Comparison of ENCODE assay signal across 8 cellular contexts in genomic region chr10:32332299-32332750, GRCh38. TPM values are rescaled to one million over a fixed set of nuclear protein-coding genes. Genes with fewer than 3 reads are reported as not detected.
DNase-seq lines count a peak whose midpoint lies in the region; ATAC-seq, FAIRE-seq and TF ChIP-seq lines count a peak whose summit lies in the region.

No MANE protein-coding gene starts in this region.

- H2AFZ ChIP-seq in IMR-90 (replicated peaks; ENCODE audit: low read length, poor library complexity) = no peak overlapping the region

- H2BK20ac ChIP-seq in IMR-90 (ENCODE audit: low read depth, low read length) = no peak overlapping the region; the same call in 1 of the 2 replicates

- peak overlapping the region; percentile 77 for H3K4me3 Mint-ChIP-seq in activated T-cell treated with anti-CD3 and anti-CD28 coated beads, Interleukin-2, amount 50 U/mL, for 24 hours

- in situ Hi-C loops in IMR-90 (cut with MboI; ENCODE audit: low sequenced_read_pairs) = no loop called here

- no peak overlapping the region for H3K4ac ChIP-seq in IMR-90 (ENCODE audit: low read depth, low read length)

- H3K4me2 ChIP-seq in IMR-90 (ENCODE audit: low read depth, low read length) = no peak overlapping the region

- no peaks in the 10 kb centered on the region for H3K27me3 ChIP-seq in IMR-90 (ENCODE audit: control insufficient read depth, insufficient read depth, low read length)
- no peaks in the 10 kb centered on the region for H3K27me3 ChIP-seq in left ventricle myocardium inferior (ENCODE audit: low read depth)

- peak; percentile 25 for DNase-seq in IMR-90
- DNase-seq in activated T-cell treated with anti-CD3 and anti-CD28 coated beads, Interleukin-2, amount 50 U/mL, for 24 hours = peak; percentile 70
- DNase-seq in left ventricle myocardium inferior = no peak
- DNase-seq in stimulated activated CD8-positive, alpha-beta memory T cell treated with anti-CD3 and anti-CD28 coated beads, Interleukin-12 subunit alpha, Interleukin-12 subunit beta, amount 100 ng/mL, for 24 hours (ENCODE audit: extremely low read depth) = peak; percentile 60
- no peak for DNase-seq in D721Med (ENCODE audit: insufficient read length, low spot score)
- DNase-seq in HPDE6-E6E7 (ENCODE audit: extremely low spot score) = no peak

- no peak for FAIRE-seq in D721Med (lab: Jason Lieb, UNC)

- H3K36me3 ChIP-seq in IMR-90 (ENCODE audit: control insufficient read depth, insufficient read depth, low read length) (peaks cover 3% of the 10 kb centered on the region; the same call in 1 of the 2 replicates), left ventricle myocardium inferior (no peaks in the 10 kb centered on the region)

- no peak overlapping the region for H3K18ac ChIP-seq in IMR-90 (ENCODE audit: low read depth, low read length)

- no peaks in the 10 kb centered on the region for H3K9me3 Mint-ChIP-seq in activated T-cell treated with anti-CD3 and anti-CD28 coated beads, Interleukin-2, amount 50 U/mL, for 24 hours

- H4K5ac ChIP-seq in IMR-90 (ENCODE audit: low read depth, low read length) = no peak overlapping the region

- H3K4me1 Mint-ChIP-seq in activated T-cell treated with anti-CD3 and anti-CD28 coated beads, Interleukin-2, amount 50 U/mL, for 24 hours (ENCODE audit: low read depth) = peaks cover 97% of the 10 kb centered on the region

- H2BK5ac ChIP-seq in IMR-90 (ENCODE audit: low read depth, low read length, poor library complexity, severe bottlenecking) = no peak overlapping the region

- H3K27ac Mint-ChIP-seq in activated T-cell treated with anti-CD3 and anti-CD28 coated beads, Interleukin-2, amount 50 U/mL, for 24 hours = peak overlapping the region; percentile 94

- H3K14ac ChIP-seq in IMR-90 (replicated peaks; ENCODE audit: low read depth, low read length) = no peak overlapping the region

- H4K20me1 ChIP-seq in IMR-90 (ENCODE audit: insufficient read depth, low read length) = peaks cover 88% of the 10 kb centered on the region

- no TSS peak for BruUV-seq in IMR-90 (replicated peaks; lab: Mats Ljungman, UMichigan)

- H3K9me1 ChIP-seq in IMR-90 (ENCODE audit: insufficient read depth, low read length) = peaks cover 35% of the 10 kb centered on the region

- H2AK9ac ChIP-seq in IMR-90 (replicated peaks; ENCODE audit: low read depth, low read length, poor library complexity) = no peak overlapping the region

- intact Hi-C loops in IMR-90 (cut with micrococcal nuclease) (no loop called here), left ventricle myocardium inferior (cut with micrococcal nuclease) (no loop called here)

- H3K79me1 ChIP-seq in IMR-90 (ENCODE audit: low read depth in 1 of 2, low read length in 2 of 2) = peaks cover 3 to 74% of the 10 kb centered on the region in 2 experiments; a peak in 2 of 4 replicates

- peaks cover 39% of the 10 kb centered on the region for H3K36me3 Mint-ChIP-seq in activated T-cell treated with anti-CD3 and anti-CD28 coated beads, Interleukin-2, amount 50 U/mL, for 24 hours (ENCODE audit: low read depth)

- peak; percentile 89 for ATAC-seq in GM21360 (IDR thresholded peaks at IDR 0.05; ENCODE audit: unreplicated experiment)
- peak; percentile 58 for ATAC-seq in IMR-90 (ENCODE audit: low read depth)

- H3K9me3 ChIP-seq in IMR-90 (ENCODE audit: control insufficient read depth, insufficient read depth, low read length) (no peaks in the 10 kb centered on the region), left ventricle myocardium inferior (replicated peaks) (no peaks in the 10 kb centered on the region)

- no peak overlapping the region for H4K8ac ChIP-seq in IMR-90 (ENCODE audit: low read depth in 2 of 2, low read length in 2 of 2)

- no CpG with 5 or more reads among the region's 3 CpGs for WGBS in IMR-90 (ENCODE audit: extremely low coverage in 2 of 2, insufficient read length in 1 of 2), 2 experiments

- H3K23ac ChIP-seq in IMR-90 (ENCODE audit: low read depth, low read length) = 0 out of 2 replicates have a peak overlapping the region, but pooled peaks have one; percentile 35

- H3K27ac ChIP-seq in C4-2B = peak overlapping the region; percentile 57
- H3K27ac ChIP-seq in IMR-90 (ENCODE audit: insufficient read depth, low read length) = no peak overlapping the region
- H3K27ac ChIP-seq in left ventricle myocardium inferior (replicated peaks) = peak overlapping the region; percentile 52

- no peak overlapping the region for H2BK120ac ChIP-seq in IMR-90 (ENCODE audit: low read depth, low read length)

- H2BK15ac ChIP-seq in IMR-90 (ENCODE audit: low read depth, low read length) = no peak overlapping the region

- TF ChIP-seq CTCF in C4-2B (conservative IDR thresholded peaks at IDR 0.05) (no peak), IMR-90 (conservative IDR thresholded peaks at IDR 0.05; ENCODE audit: low read depth, low read length) (no peak), left ventricle myocardium inferior (IDR thresholded peaks at IDR 0.05; ENCODE audit: borderline replicate concordance) (no peak), D721Med (IDR thresholded peaks at IDR 0.05; ENCODE audit: insufficient read depth, missing control alignments) (no peak)

- H3K4me3 ChIP-seq in IMR-90 (ENCODE audit: insufficient read depth, low read depth, low read length) (no peak overlapping the region), left ventricle myocardium inferior (no peak overlapping the region)

- TF ChIP-seq RAD21 in IMR-90 (IDR thresholded peaks at IDR 0.05; ENCODE audit: low read length) = no peak

- CTCF ChIA-PET in IMR-90 (lab: Yijun Ruan, JAX) = no interaction called here

- no peak overlapping the region for H2AK5ac ChIP-seq in IMR-90 (ENCODE audit: low read depth, low read length)

- no peak overlapping the region for H3K9ac ChIP-seq in IMR-90 (ENCODE audit: low read depth, low read length)

- POLR2A ChIA-PET in IMR-90 (lab: Charles Lee; ENCODE audit: unreplicated experiment) = no interaction called here

- no peaks in the 10 kb centered on the region for H3K27me3 Mint-ChIP-seq in activated T-cell treated with anti-CD3 and anti-CD28 coated beads, Interleukin-2, amount 50 U/mL, for 24 hours

- H4K91ac ChIP-seq in IMR-90 (ENCODE audit: insufficient read depth, low read depth, low read length) = no peak overlapping the region

- H3K4me1 ChIP-seq in IMR-90 (ENCODE audit: control insufficient read depth, insufficient read depth, low read length) (peaks cover 12% of the 10 kb centered on the region), left ventricle myocardium inferior (peaks cover 98% of the 10 kb centered on the region)

- TF ChIP-seq POLR2A in IMR-90 (IDR thresholded peaks at IDR 0.05; ENCODE audit: low read depth, low read length) = no peak

- dilution Hi-C loops in IMR-90 (cut with HindIII; ENCODE audit: low sequenced_read_pairs, unreplicated experiment) = no loop called here

- H3K56ac ChIP-seq in IMR-90 (ENCODE audit: extremely low read depth, insufficient read depth, low read length) = no peak overlapping the region

TF ChIP-seq in IMR-90, 13 proteins besides CTCF, POLR2A, EP300 and RAD21:
- TF ChIP-seq RCOR1 (IDR thresholded peaks at IDR 0.05; ENCODE audit: insufficient replicate concordance, low read length) = no peak
- no peak for TF ChIP-seq SMC3 (IDR thresholded peaks at IDR 0.05; ENCODE audit: low read depth, low read length)
- TF ChIP-seq, protein P1, sequence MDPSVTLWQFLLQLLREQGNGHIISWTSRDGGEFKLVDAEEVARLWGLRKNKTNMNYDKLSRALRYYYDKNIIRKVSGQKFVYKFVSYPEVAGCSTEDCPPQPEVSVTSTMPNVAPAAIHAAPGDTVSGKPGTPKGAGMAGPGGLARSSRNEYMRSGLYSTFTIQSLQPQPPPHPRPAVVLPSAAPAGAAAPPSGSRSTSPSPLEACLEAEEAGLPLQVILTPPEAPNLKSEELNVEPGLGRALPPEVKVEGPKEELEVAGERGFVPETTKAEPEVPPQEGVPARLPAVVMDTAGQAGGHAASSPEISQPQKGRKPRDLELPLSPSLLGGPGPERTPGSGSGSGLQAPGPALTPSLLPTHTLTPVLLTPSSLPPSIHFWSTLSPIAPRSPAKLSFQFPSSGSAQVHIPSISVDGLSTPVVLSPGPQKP (IDR thresholded peaks at IDR 0.05; ENCODE audit: borderline replicate concordance, low read depth, low read length) = no peak
- TF ChIP-seq FOS (IDR thresholded peaks at IDR 0.05; ENCODE audit: low read depth, low read length) = no peak
- no peak for TF ChIP-seq NFE2L2 (IDR thresholded peaks at IDR 0.05; ENCODE audit: low read depth, low read length)
- TF ChIP-seq USF2 (IDR thresholded peaks at IDR 0.05; ENCODE audit: low read depth, low read length) = no peak
- no peak for TF ChIP-seq MXI1 (IDR thresholded peaks at IDR 0.05; ENCODE audit: borderline replicate concordance, low read depth, low read length)
- TF ChIP-seq BHLHE40 (IDR thresholded peaks at IDR 0.05; ENCODE audit: low read depth, low read length) = no peak
- TF ChIP-seq RFX5 (IDR thresholded peaks at IDR 0.05; ENCODE audit: low read depth, low read length) = no peak
- TF ChIP-seq CEBPB (IDR thresholded peaks at IDR 0.05; ENCODE audit: low read depth, low read length) = no peak
- TF ChIP-seq MAZ (IDR thresholded peaks at IDR 0.05; ENCODE audit: borderline replicate concordance, low read depth, low read length) = no peak
- TF ChIP-seq MAFK (IDR thresholded peaks at IDR 0.05; ENCODE audit: low read depth, low read length) = no peak
- TF ChIP-seq CHD1 (IDR thresholded peaks at IDR 0.05; ENCODE audit: low read depth, low read length) = no peak

RNA-seq across cellular contexts. Expression of gene EPC1, which starts 14.6 kb away (rescaled TPM):
- total RNA-seq in IMR-90 (2012; rRNA removed) (19.7 and 21.9 TPM in 2 replicates), left ventricle myocardium inferior (17.0 TPM)
- 20.8 and 23.5 TPM in 2 replicates for polyA plus RNA-seq in IMR-90 (2012; rRNA removed)
- polyA plus RNA-seq in IMR-90 (2012; cell fraction: cytosol; rRNA removed) = 8.8 and 15.4 TPM in 2 replicates
- 32.6 and 102 TPM in 2 replicates for polyA plus RNA-seq in IMR-90 (2012; cell fraction: nucleus; rRNA removed; ENCODE audit: low replicate concordance)

Comparison
In these comparisons a context has a peak if more than half of its experiments do, and no peak if none do; other contexts are left out.
1. DNase-seq: peak in IMR-90 (single experiment), activated T-cell treated with anti-CD3 and anti-CD28 coated beads, Interleukin-2, amount 50 U/mL, for 24 hours (single experiment) and stimulated activated CD8-positive, alpha-beta memory T cell treated with anti-CD3 and anti-CD28 coated beads, Interleukin-12 subunit alpha, Interleukin-12 subunit beta, amount 100 ng/mL, for 24 hours (single experiment); none in left ventricle myocardium inferior (single experiment), D721Med (single experiment) and HPDE6-E6E7 (single experiment).